ENCODE assay signal across 8 cellular contexts in genomic region chr9:127568971-127569818, GRCh38. TPM values are rescaled to one million over a fixed set of nuclear protein-coding genes. Genes with fewer than 3 reads are reported as not detected.
A peak's percentile ranks its signal among the peaks of the same experiment; 100 is the strongest.
DNase-seq lines count a peak whose midpoint lies in the region; ATAC-seq, FAIRE-seq and TF ChIP-seq lines count a peak whose summit lies in the region.

No MANE protein-coding gene starts in this region.

- H3K36me3 ChIP-seq in Caco-2 (ENCODE audit: control insufficient read depth, insufficient read depth, low read length), result no peaks in the 10 kb centered on the region
- peaks cover 0 to 3% of the 10 kb centered on the region in 2 experiments; a peak in 1 of 5 replicates for H3K36me3 ChIP-seq in HepG2 (replicated peaks in 1 of 2; ENCODE audit: control insufficient read depth in 1 of 2, insufficient read depth in 2 of 2, low read length in 2 of 2)

- peak overlapping the region; percentile 79 for H3K27ac Mint-ChIP-seq in Caco-2 (ENCODE audit: unreplicated experiment)
- H3K27ac Mint-ChIP-seq in HFFc6, result peak overlapping the region; percentile 93

- peaks cover 5% of the 10 kb centered on the region for H3K4me1 Mint-ChIP-seq in Caco-2 (ENCODE audit: low read depth, unreplicated experiment)
- H3K4me1 Mint-ChIP-seq in HFFc6 (ENCODE audit: low read depth), result peaks cover 69% of the 10 kb centered on the region

- no peak for TF ChIP-seq EP300 in HepG2 (IDR thresholded peaks at IDR 0.05; ENCODE audit: low read depth in 2 of 2, low read length in 2 of 2)
- TF ChIP-seq EP300 in HepG2 (CRISPR knock-in tag; IDR thresholded peaks at IDR 0.05; ENCODE audit: borderline replicate concordance), result no peak

- DNase-seq in Caco-2 (peak; percentile 80 to 83), HFFc6 (peak; percentile 54), NCI-H510A treated with DMSO at 0.1 percent for 48 hours (lab: John Stamatoyannopoulos, UW) (peak; percentile 76), dedifferentiated amniotic fluid mesenchymal stem cell (ENCODE audit: extremely low spot score) (peak; percentile 68), HepG2 (ENCODE audit: low spot score) (peak; percentile 55)
- peak; percentile 67 to 70 for DNase-seq in activated CD4-positive, alpha-beta T cell treated with anti-CD3 and anti-CD28 coated beads, Interleukin-2, amount 50 U/mL, for 4 hours
- peak; percentile 68 for DNase-seq in stimulated activated CD4-positive, alpha-beta T cell treated with anti-CD3 and anti-CD28 coated beads, Interleukin-4, amount 100 ng/mL, for 24 hours

- BruUV-seq in Caco-2 (replicated peaks; lab: Mats Ljungman, UMichigan) (TSS peak; percentile 43), HepG2 (replicated peaks; lab: Mats Ljungman, UMichigan) (no TSS peak)

- FAIRE-seq in HepG2 (lab: Jason Lieb, UNC), result no peak

- H3K4me2 ChIP-seq in HepG2 (ENCODE audit: low read depth, low read length), result peak overlapping the region; percentile 86

- H3K9me3 Mint-ChIP-seq in Caco-2 (ENCODE audit: unreplicated experiment) (no peaks in the 10 kb centered on the region), HFFc6 (no peaks in the 10 kb centered on the region)

- H3K4me1 ChIP-seq in Caco-2, result peaks cover 9% of the 10 kb centered on the region
- peaks cover 58% of the 10 kb centered on the region for H3K4me1 ChIP-seq in HepG2 (ENCODE audit: insufficient read depth, low read length)

- in situ Hi-C loops in HepG2 (cut with HindIII; ENCODE audit: extremely low pct_ligation_motif_present, low pct_unique_long_range_greater_than_20kb), result no loop called here

- H3K27me3 ChIP-seq in Caco-2 (replicated peaks; ENCODE audit: control insufficient read depth, insufficient read depth, low read length) (no peaks in the 10 kb centered on the region), HepG2 (ENCODE audit: control insufficient read depth in 1 of 2, insufficient read depth in 2 of 2, low read length in 2 of 2) (no peaks in the 10 kb centered on the region; a peak in 2 of 5 replicates)

- TF ChIP-seq POLR2A in HepG2 (IDR thresholded peaks at IDR 0.05; ENCODE audit: insufficient read depth in 1 of 2, low read depth in 2 of 2, low read length in 2 of 2), result peak in 1 of 2 experiments; percentile 48; a peak in 1 of 4 replicates

- intact Hi-C loops in Caco-2 (cut with micrococcal nuclease; ENCODE audit: unreplicated experiment) (no loop called here), HepG2 (cut with micrococcal nuclease; ENCODE audit: unreplicated experiment) (no loop called here)

- TF ChIP-seq CTCF in Caco-2 (IDR thresholded peaks at IDR 0.05; ENCODE audit: insufficient read depth in 1 of 2, low read depth in 1 of 2, low read length in 1 of 2, severe bottlenecking in 1 of 2, unreplicated experiment in 1 of 2) (no peak), HFFc6 (IDR thresholded peaks at IDR 0.05) (no peak), HepG2 (CRISPR knock-in tag; IDR thresholded peaks at IDR 0.05) (no peak)

- H3K9ac ChIP-seq in HepG2 (ENCODE audit: insufficient read depth, low read depth, low read length), result peak overlapping the region; percentile 82

- H3K4me3 Mint-ChIP-seq in Caco-2 (ENCODE audit: unreplicated experiment) (peak overlapping the region; percentile 79), HFFc6 (peak overlapping the region; percentile 84)

- POLR2A ChIA-PET in Caco-2 (lab: Charles Lee) (no interaction called here), HepG2 (lab: Yijun Ruan, JAX) (interaction anchor here (0.9 to 1.7 kb wide), 4 partner anchors 10 to 24 kb away, joined by 3 to 9 read pairs (median 6); no protein-coding TSS in a partner anchor)

- 0% methylated on average over 24 of the region's 76 CpGs for WGBS in HepG2 (ENCODE audit: low lambda C conversion rate)

- ATAC-seq in HepG2 (peak; percentile 57), HG02884 (IDR thresholded peaks at IDR 0.05; ENCODE audit: unreplicated experiment) (no peak)

- peaks cover 31% of the 10 kb centered on the region for H3K79me2 ChIP-seq in HepG2 (ENCODE audit: insufficient read depth, low read length)

- H3K27me3 Mint-ChIP-seq in Caco-2 (ENCODE audit: insufficient read depth, unreplicated experiment) (no peaks in the 10 kb centered on the region), HFFc6 (ENCODE audit: insufficient read depth) (no peaks in the 10 kb centered on the region; the same call in 1 of the 2 replicates)

- H4K20me1 ChIP-seq in HepG2 (ENCODE audit: insufficient read depth, low read length), result peaks cover 3% of the 10 kb centered on the region; the same call in 1 of the 2 replicates

- H3K9me3 ChIP-seq in Caco-2 (no peaks in the 10 kb centered on the region), HepG2 (ENCODE audit: low read length) (no peaks in the 10 kb centered on the region)

- CTCF ChIA-PET in Caco-2 (lab: Charles Lee) (interaction anchor here (1.6 kb wide), 1 partner anchor 43 kb away, joined by 3 read pairs; no protein-coding TSS in a partner anchor), HepG2 (lab: Yijun Ruan, JAX; ENCODE audit: low intra/inter-chr PET ratio, low total read pairs) (no interaction called here)

- H3K27ac ChIP-seq in HepG2 (ENCODE audit: extremely low read length, insufficient read depth, low read length), result peak overlapping the region; percentile 46

- no peak for TF ChIP-seq RAD21 in HepG2 (CRISPR knock-in tag; IDR thresholded peaks at IDR 0.05)

- peak overlapping the region; percentile 68 for H3K4me3 ChIP-seq in Caco-2 (ENCODE audit: low read depth, low read length)
- peak overlapping the region; percentile 75 to 86 (median 84) for H3K4me3 ChIP-seq in HepG2 (replicated peaks in 1 of 3; ENCODE audit: insufficient read depth in 1 of 3, low read depth in 2 of 3, low read length in 3 of 3)

- H3K36me3 Mint-ChIP-seq in Caco-2 (ENCODE audit: insufficient read depth, unreplicated experiment) (peaks cover 25% of the 10 kb centered on the region), HFFc6 (ENCODE audit: low read depth) (peaks cover 24% of the 10 kb centered on the region)

- H2AFZ ChIP-seq in HepG2 (ENCODE audit: low read length), result no peak overlapping the region

TF ChIP-seq in HepG2, 621 proteins besides CTCF, POLR2A, EP300 and RAD21 (continues in another document):
- TF ChIP-seq ETV5 (CRISPR knock-in tag; IDR thresholded peaks at IDR 0.05; ENCODE audit: borderline replicate concordance) (peak; percentile 44; the same call in 1 of the 2 replicates), NONO (IDR thresholded peaks at IDR 0.05) (no peak), NONO (CRISPR knock-in tag; conservative IDR thresholded peaks at IDR 0.05) (peak; percentile 34; the same call in 1 of the 2 replicates), ZBED4 (CRISPR knock-in tag; IDR thresholded peaks at IDR 0.05; ENCODE audit: borderline replicate concordance) (0 out of 2 replicates have a peak, but pooled peaks have one; percentile 3)

RNA-seq across cellular contexts. Expression of gene STXBP1, which starts 42.9 kb away (rescaled TPM):
- 5.5 and 6.7 TPM in 2 replicates for total RNA-seq in Caco-2 (2022)
- total RNA-seq in HFFc6 (2021; fragmentation: NEBNext Ultra II Directional; extraction: Animal tissue kit (Norgen Biotek cat#: 25700)), result 10 to 100 TPM; 61.9 to 90.7 (median 73.6) TPM
- total RNA-seq in HepG2 (2016; rRNA removed; fragmentation: Illumina TruSeq; extraction: Trizol), result 2.9 and 4.4 TPM in 2 replicates
- 2.6 and 3.0 TPM in 2 replicates for total RNA-seq in HepG2 (2016; cell fraction: cytosol; rRNA removed; fragmentation: Illumina TruSeq; extraction: Trizol; ENCODE audit: low read depth)
- 2.7 and 5.6 TPM in 2 replicates for total RNA-seq in HepG2 (2016; cell fraction: insoluble cytoplasmic fraction; rRNA removed; fragmentation: Illumina TruSeq; extraction: Trizol)
- total RNA-seq in HepG2 (2016; cell fraction: membrane; rRNA removed; fragmentation: Illumina TruSeq; extraction: Trizol), result 3.8 and 5.2 TPM in 2 replicates
- 2.6 and 3.7 TPM in 2 replicates for total RNA-seq in HepG2 (2016; cell fraction: nucleus; rRNA removed; fragmentation: Illumina TruSeq; extraction: Trizol)
- 2.9 and 4.1 TPM in 2 replicates for polyA plus RNA-seq in HepG2 (2011; rRNA removed)
- polyA plus RNA-seq in HepG2 (2011; cell fraction: cytosol; rRNA removed), result 2.4 and 5.1 TPM in 2 replicates
- 6.7 and 8.1 TPM in 2 replicates for polyA plus RNA-seq in HepG2 (2011; cell fraction: nucleus; rRNA removed)
- 5.9 and 8.8 TPM in 2 replicates for polyA plus RNA-seq in HepG2 (2012)
- 5.5 and 6.6 TPM in 2 replicates for polyA plus RNA-seq in HepG2 (2016; cell fraction: cytosol; fragmentation: Illumina TruSeq; extraction: Trizol; ENCODE audit: low read depth)
- polyA plus RNA-seq in HepG2 (2016; cell fraction: insoluble cytoplasmic fraction; fragmentation: Illumina TruSeq; extraction: Trizol; ENCODE audit: low read depth), result 5.6 and 8.0 TPM in 2 replicates
- polyA plus RNA-seq in HepG2 (2016; cell fraction: membrane; fragmentation: Illumina TruSeq; extraction: Trizol; ENCODE audit: low read depth), result 6.0 and 6.1 TPM in 2 replicates
- 8.0 and 9.7 TPM in 2 replicates for polyA plus RNA-seq in HepG2 (2016; cell fraction: nucleus; fragmentation: Illumina TruSeq; extraction: Trizol; ENCODE audit: insufficient read depth, low read depth)
- 3.4 and 23.2 TPM in 2 replicates for polyA minus RNA-seq in HepG2 (2011; rRNA and poly(A)+ RNA removed; ENCODE audit: low replicate concordance)
- polyA minus RNA-seq in HepG2 (2011; cell fraction: cytosol; rRNA and poly(A)+ RNA removed), result 4.3 and 8.2 TPM in 2 replicates
- polyA minus RNA-seq in HepG2 (2011; cell fraction: nucleus; rRNA and poly(A)+ RNA removed), result 3.6 and 7.6 TPM in 2 replicates
